ENCODE assay signal across 34 cellular contexts in genomic region chr4:160595646-160596045, GRCh38.
"Had no signal": no experiment of that assay in that cellular context is flagged by ENCODE, and none has a peak within 500 bp of the region (broad histone marks: within the 10 kb centered on the region; RNA-seq: fewer than 3 reads in every experiment).

No MANE protein-coding gene starts in this region.

- H3K9me3 ChIP-seq: MG63 had no signal

- H3K4me3 ChIP-seq: MG63 had no signal

- H3K27me3 ChIP-seq: MG63 had no signal

- H3K9ac ChIP-seq: KMS-11 had no signal

- H3K4me2 ChIP-seq: KMS-11 had no signal

- H3K36me3 ChIP-seq: MG63 had no signal

- H3K27ac ChIP-seq: KMS-11 had no signal

- DNase-seq: Karpas-422, Kasumi-1, KG1, MG63, MM.1S, MV-4-11, NCI-H1048, NCI-H1092, NCI-H1092 treated with DMSO at 0.1 percent for 48 hours, NCI-H1105, NCI-H1105 treated with DMSO at 0.1 percent for 48 hours, NCI-H1417, NCI-H1417 treated with DMSO at 0.1 percent for 48 hours, NCI-H1436, NCI-H1436 treated with DMSO at 0.1 percent for 48 hours, NCI-H146, NCI-H1694, NCI-H1694 treated with DMSO at 0.1 percent for 48 hours, NCI-H187, NCI-H187 treated with DMSO at 0.1 percent for 48 hours, NCI-H1930, NCI-H2029, NCI-H2029 treated with DMSO at 0.1 percent for 48 hours, NCI-H2081, NCI-H2081 treated with DMSO at 0.1 percent for 48 hours, NCI-H2107, NCI-H2171, NCI-H2171 treated with DMSO at 0.1 percent for 48 hours, NCI-H2227 treated with DMSO at 0.1 percent for 48 hours, NCI-H226, NCI-H345, NCI-H446, NCI-H446 treated with DMSO at 0.1 percent for 48 hours had no signal
